Comparison of ENCODE assay signal across 24 cellular contexts in genomic region chr14:90571149-90571548, GRCh38.
DNase-seq lines count a peak whose midpoint lies in the region; ATAC-seq and TF ChIP-seq lines count a peak whose summit lies in the region.
"Had no signal": no experiment of that assay in that cellular context is flagged by ENCODE, and none has a peak within 500 bp of the region (broad histone marks: within the 10 kb centered on the region; RNA-seq: fewer than 3 reads in every experiment).

No MANE protein-coding gene starts in this region.

- H3K36me3 ChIP-seq in DND-41 (ENCODE audit: insufficient read depth, low read length), result no peaks in the 10 kb centered on the region
- H3K36me3 ChIP-seq in HCT116 (ENCODE audit: control insufficient read depth in 1 of 2, insufficient read depth in 2 of 2, low read length in 2 of 2), result no peaks in the 10 kb centered on the region
- H3K36me3 ChIP-seq in WERI-Rb-1, result peaks cover 79% of the 10 kb centered on the region
- H3K36me3 ChIP-seq in endodermal cell (ENCODE audit: control insufficient read depth, insufficient read depth, low read length), result no peaks in the 10 kb centered on the region

- H3K4me1 Mint-ChIP-seq in endodermal cell, result peaks cover 28% of the 10 kb centered on the region
- H3K4me1 Mint-ChIP-seq: CD8-positive, alpha-beta memory T cell had no signal

- intact Hi-C loops in HCT116 (cut with micrococcal nuclease), result no loop called here
- intact Hi-C loops in left colon (cut with DNase I, micrococcal nuclease), result no loop called here

- BruUV-seq in HCT116 (replicated peaks; lab: Mats Ljungman, UMichigan), result no TSS peak

- H2AFZ ChIP-seq in DND-41 (ENCODE audit: low read depth, low read length), result no peak overlapping the region
- H2AFZ ChIP-seq in HCT116 (ENCODE audit: low read depth, low read length, poor library complexity, severe bottlenecking), result no peak overlapping the region

- TF ChIP-seq POLR2A in HCT116 (IDR thresholded peaks at IDR 0.05; ENCODE audit: borderline replicate concordance, extremely low read depth, insufficient read depth, insufficient read length), result no peak

- 91 to 94% methylated on average over 7 of the region's 7 CpGs for WGBS in endodermal cell (ENCODE audit: insufficient coverage in 1 of 2, insufficient read length in 1 of 2), 2 experiments

- H3K9ac ChIP-seq in DND-41 (ENCODE audit: low read depth, low read length), result no peak overlapping the region
- no peak overlapping the region for H3K9ac ChIP-seq in HCT116 (ENCODE audit: low read length)
- H3K9ac ChIP-seq in endodermal cell (ENCODE audit: extremely low read depth, low read length, poor library complexity, severe bottlenecking), result no peak overlapping the region
- H3K9ac ChIP-seq: KMS-11, SK-N-SH had no signal

- RAD21 ChIA-PET in HCT116 (lab: Charles Lee; ENCODE audit: low non-redundant PET in 1 of 2, low total read pairs in 2 of 2, uncharacterized antibody in 2 of 2, unreplicated experiment in 2 of 2), result no interaction called here

- no peaks in the 10 kb centered on the region for H3K9me3 Mint-ChIP-seq in endodermal cell
- H3K9me3 Mint-ChIP-seq: CD8-positive, alpha-beta memory T cell had no signal

- H3K4me3 ChIP-seq in DND-41 (ENCODE audit: low read depth in 1 of 2, low read length in 2 of 2), result no peak overlapping the region
- no peak overlapping the region for H3K4me3 ChIP-seq in HCT116 (replicated peaks in 1 of 2; ENCODE audit: low read depth in 1 of 2, low read length in 2 of 2)
- H3K4me3 ChIP-seq in WERI-Rb-1 (ENCODE audit: low read depth, low read length), result no peak overlapping the region
- H3K4me3 ChIP-seq in endodermal cell (ENCODE audit: low read length), result no peak overlapping the region
- H3K4me3 ChIP-seq: GM12878 had no signal

- CTCF ChIA-PET in HCT116 (lab: Charles Lee) (no interaction called here), RWPE1 (lab: Yijun Ruan, JAX) (no interaction called here)

- no peak overlapping the region for H3K4me3 Mint-ChIP-seq in endodermal cell
- H3K4me3 Mint-ChIP-seq: CD8-positive, alpha-beta memory T cell had no signal

- ATAC-seq in DND-41 (ENCODE audit: insufficient read depth, low read depth) (no peak), HCT116 (no peak), left colon (no peak)
- ATAC-seq: GM12878 had no signal

- TF ChIP-seq CTCF in DND-41 (IDR thresholded peaks at IDR 0.05; ENCODE audit: borderline replicate concordance, extremely low read depth, low read length, poor library complexity, severe bottlenecking) (peak; percentile 18), HCT116 (IDR thresholded peaks at IDR 0.05 in 2 of 3, conservative IDR thresholded peaks at IDR 0.05 in 1 of 3; ENCODE audit: borderline replicate concordance in 1 of 3, insufficient read depth in 1 of 3, low read depth in 2 of 3, low read length in 2 of 3) (peak in 2 of 3 experiments; percentile 13 to 34; a peak in 3 of 6 replicates), WERI-Rb-1 (IDR thresholded peaks at IDR 0.05; ENCODE audit: low read depth, low read length) (peak; percentile 25), endodermal cell (conservative IDR thresholded peaks at IDR 0.05) (peak; percentile 49), RWPE1 (conservative IDR thresholded peaks at IDR 0.05; ENCODE audit: low read depth) (no peak)

- H3K27me3 ChIP-seq in DND-41 (ENCODE audit: insufficient read depth, low read length, poor library complexity), result no peaks in the 10 kb centered on the region
- H3K27me3 ChIP-seq in HCT116 (ENCODE audit: insufficient read depth, low read length), result no peaks in the 10 kb centered on the region
- no peaks in the 10 kb centered on the region for H3K27me3 ChIP-seq in WERI-Rb-1 (ENCODE audit: insufficient read depth, low read depth, severe bottlenecking)
- no peaks in the 10 kb centered on the region for H3K27me3 ChIP-seq in endodermal cell (ENCODE audit: control insufficient read depth, insufficient read depth, low read length, poor library complexity, severe bottlenecking)

- POLR2A ChIA-PET in HCT116 (lab: Charles Lee), result no interaction called here
- POLR2A ChIA-PET in RWPE1 (lab: Yijun Ruan, JAX; ENCODE audit: low non-redundant PET), result no interaction called here

- H3K4me2 ChIP-seq in DND-41 (ENCODE audit: insufficient read depth, low read length), result no peak overlapping the region
- H3K4me2 ChIP-seq in HCT116 (ENCODE audit: low read length), result no peak overlapping the region
- H3K4me2 ChIP-seq: KMS-11, SK-N-SH had no signal

- H3K79me2 ChIP-seq in DND-41 (ENCODE audit: insufficient read depth, low read length) (no peaks in the 10 kb centered on the region), HCT116 (ENCODE audit: insufficient read depth, low read length) (no peaks in the 10 kb centered on the region)

- H3K27ac Mint-ChIP-seq in endodermal cell, result no peak overlapping the region
- H3K27ac Mint-ChIP-seq: CD8-positive, alpha-beta memory T cell had no signal

- H3K9me3 ChIP-seq in DND-41 (ENCODE audit: insufficient read depth, low read length, severe bottlenecking) (no peaks in the 10 kb centered on the region), HCT116 (ENCODE audit: control insufficient read depth in 1 of 2, insufficient read depth in 1 of 2, low read depth in 1 of 2, low read length in 2 of 2) (no peaks in the 10 kb centered on the region), WERI-Rb-1 (ENCODE audit: severe bottlenecking) (no peaks in the 10 kb centered on the region), endodermal cell (ENCODE audit: control insufficient read depth, low read length) (no peaks in the 10 kb centered on the region)
- H3K9me3 ChIP-seq: SK-N-SH had no signal

- no peaks in the 10 kb centered on the region; the same call in 1 of the 2 replicates for H4K20me1 ChIP-seq in DND-41 (ENCODE audit: insufficient read depth, low read length)
- H4K20me1 ChIP-seq in HCT116 (ENCODE audit: insufficient read depth), result no peaks in the 10 kb centered on the region

- H3K9me2 ChIP-seq in HCT116 (ENCODE audit: insufficient read depth), result no peaks in the 10 kb centered on the region
- H3K9me2 ChIP-seq: SK-N-SH had no signal

- no peak for TF ChIP-seq RAD21 in HCT116 (IDR thresholded peaks at IDR 0.05; ENCODE audit: low read depth)

- DNase-seq in DND-41 (no peak), HCT116 (ENCODE audit: low read depth, low spot score) (no peak), WERI-Rb-1 (no peak), endodermal cell (no peak), cortex of kidney (lab: John Stamatoyannopoulos, UW) (no peak), DMS153 treated with DMSO at 0.1 percent for 48 hours (lab: John Stamatoyannopoulos, UW; ENCODE audit: unreplicated experiment) (no peak), RWPE1 (ENCODE audit: low spot score) (no peak), left colon (no peak)
- DNase-seq: 8988T, Calu3, DMS153, GDM1, HCEC 1CT, NCI-H1694, NCI-H2081, NCI-H2171 treated with DMSO at 0.1 percent for 48 hours, NCI-H526, RPMI8226, SHP77 treated with DMSO at 0.1 percent for 48 hours, SK-N-SH had no signal

- no peaks in the 10 kb centered on the region for H3K4me1 ChIP-seq in DND-41 (ENCODE audit: insufficient read depth, low read length)
- no peaks in the 10 kb centered on the region for H3K4me1 ChIP-seq in HCT116 (ENCODE audit: control insufficient read depth in 1 of 2, insufficient read depth in 2 of 2, low read length in 2 of 2)
- H3K4me1 ChIP-seq in endodermal cell (ENCODE audit: control insufficient read depth, insufficient read depth, low read length), result peaks cover 9% of the 10 kb centered on the region

- no peak overlapping the region for H3K27ac ChIP-seq in DND-41 (ENCODE audit: low read length)
- H3K27ac ChIP-seq in HCT116 (ENCODE audit: low read depth, low read length), result no peak overlapping the region
- H3K27ac ChIP-seq in WERI-Rb-1, result no peak overlapping the region
- no peak overlapping the region for H3K27ac ChIP-seq in endodermal cell (ENCODE audit: low read depth, low read length)
- no peak overlapping the region for H3K27ac ChIP-seq in RWPE1
- H3K27ac ChIP-seq: C4-2B, KMS-11 had no signal

- H3K36me3 Mint-ChIP-seq in endodermal cell (ENCODE audit: low read depth), result peaks cover 6% of the 10 kb centered on the region
- H3K36me3 Mint-ChIP-seq: CD8-positive, alpha-beta memory T cell had no signal

- no peaks in the 10 kb centered on the region for H3K27me3 Mint-ChIP-seq in endodermal cell (ENCODE audit: insufficient read depth)
- H3K27me3 Mint-ChIP-seq: CD8-positive, alpha-beta memory T cell had no signal

TF ChIP-seq in HCT116, 20 proteins besides CTCF, POLR2A, EP300 and RAD21 (continues in another document):
- TF ChIP-seq EZH2phosphoT487 (IDR thresholded peaks at IDR 0.05; ENCODE audit: borderline replicate concordance) (no peak), JUND (IDR thresholded peaks at IDR 0.05) (no peak), REST (IDR thresholded peaks at IDR 0.05; ENCODE audit: low read depth) (no peak), YY1 (IDR thresholded peaks at IDR 0.05; ENCODE audit: extremely low read depth, insufficient replicate concordance, low read depth, low read length) (no peak), MAX (IDR thresholded peaks at IDR 0.05) (no peak)
